Comparison of ENCODE assay signal across 9 cellular contexts in genomic region chr3:122921791-122922651, GRCh38.
DNase-seq lines count a peak whose midpoint lies in the region; ATAC-seq, FAIRE-seq and TF ChIP-seq lines count a peak whose summit lies in the region.
"Had no signal": no experiment of that assay in that cellular context is flagged by ENCODE, and none has a peak within 500 bp of the region (broad histone marks: within the 10 kb centered on the region; RNA-seq: fewer than 3 reads in every experiment).

No MANE protein-coding gene starts in this region.

- H3K36me3 ChIP-seq in RWPE2 (ENCODE audit: low read depth) (no peaks in the 10 kb centered on the region), iPS-20b (ENCODE audit: insufficient read depth, low read depth, low read length) (no peaks in the 10 kb centered on the region), suprapubic skin (no peaks in the 10 kb centered on the region)

- FAIRE-seq in A549 (lab: Jason Lieb, UNC) = no peak
- FAIRE-seq: GM18507 had no signal

- TF ChIP-seq CTCF in A549 (IDR thresholded peaks at IDR 0.05) = no peak
- peak; percentile 36 for TF ChIP-seq CTCF in RWPE2 (IDR thresholded peaks at IDR 0.05; ENCODE audit: poor library complexity, severe bottlenecking)
- TF ChIP-seq CTCF in suprapubic skin (IDR thresholded peaks at IDR 0.05) = no peak

- ATAC-seq in A549 = peak; percentile 53 to 76; a peak in 4 of 6 replicates
- peak; percentile 59 for ATAC-seq in GM19397 (IDR thresholded peaks at IDR 0.05; ENCODE audit: unreplicated experiment)
- peak; percentile 74 for ATAC-seq in RWPE2 (ENCODE audit: low read depth)
- no peak for ATAC-seq in HG03442 (IDR thresholded peaks at IDR 0.05; ENCODE audit: unreplicated experiment)

- H3K9me3 ChIP-seq in A549 (no peaks in the 10 kb centered on the region), RWPE2 (ENCODE audit: severe bottlenecking) (no peaks in the 10 kb centered on the region), iPS-20b (ENCODE audit: insufficient read depth, low read depth, low read length) (no peaks in the 10 kb centered on the region), suprapubic skin (no peaks in the 10 kb centered on the region)

- peak overlapping the region; percentile 31; the same call in 2 of the 3 replicates for H3K4me3 ChIP-seq in A549
- H3K4me3 ChIP-seq in RWPE2 (ENCODE audit: severe bottlenecking) = no peak overlapping the region
- peak overlapping the region; percentile 58 for H3K4me3 ChIP-seq in iPS-20b (ENCODE audit: low read length)
- H3K4me3 ChIP-seq in suprapubic skin = peak overlapping the region; percentile 34

- DNase-seq in A549 (ENCODE audit: low read depth in 1 of 2, low spot score in 1 of 2) (peak; percentile 14 to 18), RWPE2 (ENCODE audit: low spot score) (peak; percentile 51), suprapubic skin (ENCODE audit: low spot score in 2 of 2) (peak; percentile 57 to 71), pons (ENCODE audit: low spot score) (no peak), AG20443 (ENCODE audit: low spot score) (no peak)

- no peak for TF ChIP-seq RAD21 in A549 (conservative IDR thresholded peaks at IDR 0.05 in 1 of 2, IDR thresholded peaks at IDR 0.05 in 1 of 2)

- TF ChIP-seq POLR2A in A549 (IDR thresholded peaks at IDR 0.05; ENCODE audit: low read length) (no peak), suprapubic skin (IDR thresholded peaks at IDR 0.05) (no peak)

- CTCF ChIA-PET in A549 (lab: Yijun Ruan, JAX) = interaction anchor here (0.6 to 1.3 kb wide), 3 partner anchors 21 to 105 kb away, joined by 3 to 5 read pairs (median 3); partner anchors contain the start of gene SEMA5B

- TF ChIP-seq EP300 in A549 (IDR thresholded peaks at IDR 0.05) = no peak
- no peak for TF ChIP-seq EP300 in suprapubic skin (IDR thresholded peaks at IDR 0.05)

- 49% methylated on average over 29 of the region's 68 CpGs for WGBS in A549 (ENCODE audit: missing lambda C conversion rate)
- 26% methylated on average over 22 of the region's 68 CpGs for WGBS in suprapubic skin

- H3K27me3 ChIP-seq in RWPE2 (ENCODE audit: insufficient read depth, poor library complexity, severe bottlenecking) = peaks cover 27% of the 10 kb centered on the region
- peaks cover 40% of the 10 kb centered on the region for H3K27me3 ChIP-seq in iPS-20b (ENCODE audit: insufficient read depth, low read length)
- H3K27me3 ChIP-seq in suprapubic skin = peaks cover 38% of the 10 kb centered on the region

- H3K9ac ChIP-seq in iPS-20b (ENCODE audit: low read depth, low read length) = no peak overlapping the region

- POLR2A ChIA-PET in A549 (lab: Yijun Ruan, JAX) = no interaction called here

- H3K27ac ChIP-seq in A549 (no peak overlapping the region), RWPE2 (ENCODE audit: poor library complexity, severe bottlenecking) (no peak overlapping the region), iPS-20b (ENCODE audit: low read length) (no peak overlapping the region), suprapubic skin (no peak overlapping the region)

- H3K4me2 ChIP-seq in A549 = peak overlapping the region; percentile 61

- no peaks in the 10 kb centered on the region for H3K4me1 ChIP-seq in A549
- H3K4me1 ChIP-seq in RWPE2 (ENCODE audit: insufficient read depth, poor library complexity, severe bottlenecking) = no peaks in the 10 kb centered on the region
- no peaks in the 10 kb centered on the region for H3K4me1 ChIP-seq in iPS-20b (ENCODE audit: insufficient read depth, low read length)
- peaks cover 11% of the 10 kb centered on the region for H3K4me1 ChIP-seq in suprapubic skin

TF ChIP-seq in A549, 52 proteins besides CTCF, POLR2A, EP300 and RAD21:
- no peak for TF ChIP-seq HOXB5 (CRISPR knock-in tag; IDR thresholded peaks at IDR 0.05)
- no peak for TF ChIP-seq KDM1A (IDR thresholded peaks at IDR 0.05; ENCODE audit: low read depth)
- no peak for TF ChIP-seq FOSL2 (IDR thresholded peaks at IDR 0.05)
- no peak for TF ChIP-seq FOSL2 (CRISPR knock-in tag; IDR thresholded peaks at IDR 0.05)
- TF ChIP-seq RNF2 (IDR thresholded peaks at IDR 0.05; ENCODE audit: borderline replicate concordance, low read depth) = no peak
TF ChIP-seq in A549: peak in this region for 0.

Comparison
In these comparisons a context has a peak if more than half of its experiments do, and no peak if none do; other contexts are left out.
1. DNase-seq: peak in A549 (2 of 2), RWPE2 (single experiment) and suprapubic skin (2 of 2); none in pons (single experiment) and AG20443 (single experiment).